ENCODE assay signal across 8 cellular contexts in genomic region chr14:103260629-103261124, GRCh38.
A peak's percentile ranks its signal among the peaks of the same experiment; 100 is the strongest.
DNase-seq lines count a peak whose midpoint lies in the region; ATAC-seq and TF ChIP-seq lines count a peak whose summit lies in the region.

No MANE protein-coding gene starts in this region.

- no peaks in the 10 kb centered on the region for H3K9me3 ChIP-seq in Panc1 (ENCODE audit: control insufficient read depth, insufficient read depth, low read depth, low read length)

- H3K36me3 ChIP-seq in Panc1 (ENCODE audit: control insufficient read depth, insufficient read depth, low read length) = no peaks in the 10 kb centered on the region

- peak overlapping the region; percentile 6 for H3K4me3 Mint-ChIP-seq in T-helper 1 cell treated with Interleukin-12 subunit alpha and Interleukin-12 subunit beta and Interleukin-4 antibody, amounts not matched to agents 30 μg/mL and 1 μg/mL, for 36 hours
- no peak overlapping the region for H3K4me3 Mint-ChIP-seq in activated T-helper 2 cell treated with anti-CD3 and anti-CD28 coated beads, Interferon-gamma antibody, Interleukin-2, Interleukin-4, amounts not matched to agents 10 μg/mL and 5 μg/mL and 100 μg/mL, durations not matched to agents 14 hours and 24 hours and 36 hours (ENCODE audit: low read depth)

- ATAC-seq in Panc1 = peak; percentile 94
- ATAC-seq in HG03175 (IDR thresholded peaks at IDR 0.05; ENCODE audit: unreplicated experiment) = no peak

- peaks cover 2% of the 10 kb centered on the region; the same call in 1 of the 2 replicates for H3K4me1 ChIP-seq in Panc1 (ENCODE audit: control insufficient read depth, insufficient read depth, low read length)

- H3K9me3 Mint-ChIP-seq in T-helper 1 cell treated with Interleukin-12 subunit alpha and Interleukin-12 subunit beta and Interleukin-4 antibody, amounts not matched to agents 30 μg/mL and 1 μg/mL, for 36 hours = no peaks in the 10 kb centered on the region
- H3K9me3 Mint-ChIP-seq in activated T-helper 2 cell treated with anti-CD3 and anti-CD28 coated beads, Interferon-gamma antibody, Interleukin-2, Interleukin-4, amounts not matched to agents 10 μg/mL and 5 μg/mL and 100 μg/mL, durations not matched to agents 14 hours and 24 hours and 36 hours = no peaks in the 10 kb centered on the region

- CTCF ChIA-PET in Panc1 (lab: Charles Lee) = no interaction called here

- no peaks in the 10 kb centered on the region for H3K36me3 Mint-ChIP-seq in T-helper 1 cell treated with Interleukin-12 subunit alpha and Interleukin-12 subunit beta and Interleukin-4 antibody, amounts not matched to agents 30 μg/mL and 1 μg/mL, for 36 hours (ENCODE audit: low read depth)
- no peaks in the 10 kb centered on the region for H3K36me3 Mint-ChIP-seq in activated T-helper 2 cell treated with anti-CD3 and anti-CD28 coated beads, Interferon-gamma antibody, Interleukin-2, Interleukin-4, amounts not matched to agents 10 μg/mL and 5 μg/mL and 100 μg/mL, durations not matched to agents 14 hours and 24 hours and 36 hours (ENCODE audit: low read depth)

- H3K27ac ChIP-seq in Panc1 (ENCODE audit: low read length) = peak overlapping the region; percentile 81

- TF ChIP-seq CTCF in Panc1 (IDR thresholded peaks at IDR 0.05) (no peak), fibroblast of the aortic adventitia (IDR thresholded peaks at IDR 0.05; ENCODE audit: insufficient read depth, low read length) (no peak)

- H3K4me1 Mint-ChIP-seq in T-helper 1 cell treated with Interleukin-12 subunit alpha and Interleukin-12 subunit beta and Interleukin-4 antibody, amounts not matched to agents 30 μg/mL and 1 μg/mL, for 36 hours (ENCODE audit: low read depth) = peaks cover 5% of the 10 kb centered on the region
- H3K4me1 Mint-ChIP-seq in activated T-helper 2 cell treated with anti-CD3 and anti-CD28 coated beads, Interferon-gamma antibody, Interleukin-2, Interleukin-4, amounts not matched to agents 10 μg/mL and 5 μg/mL and 100 μg/mL, durations not matched to agents 14 hours and 24 hours and 36 hours (ENCODE audit: low read depth) = peaks cover 4% of the 10 kb centered on the region

- peaks cover 34% of the 10 kb centered on the region for H3K27me3 Mint-ChIP-seq in T-helper 1 cell treated with Interleukin-12 subunit alpha and Interleukin-12 subunit beta and Interleukin-4 antibody, amounts not matched to agents 30 μg/mL and 1 μg/mL, for 36 hours (ENCODE audit: low read depth)
- H3K27me3 Mint-ChIP-seq in activated T-helper 2 cell treated with anti-CD3 and anti-CD28 coated beads, Interferon-gamma antibody, Interleukin-2, Interleukin-4, amounts not matched to agents 10 μg/mL and 5 μg/mL and 100 μg/mL, durations not matched to agents 14 hours and 24 hours and 36 hours (ENCODE audit: low read depth) = peaks cover 32% of the 10 kb centered on the region

- H3K27me3 ChIP-seq in Panc1 (ENCODE audit: control insufficient read depth, insufficient read depth, low read length) = no peaks in the 10 kb centered on the region

- intact Hi-C loops in Panc1 (cut with micrococcal nuclease; ENCODE audit: unreplicated experiment) = no loop called here
- intact Hi-C loops in activated T-helper 2 cell treated with anti-CD3 and anti-CD28 coated beads, Interferon-gamma antibody, Interleukin-2, Interleukin-4, amounts not matched to agents 10 μg/mL and 5 μg/mL and 100 μg/mL, durations not matched to agents 14 hours and 24 hours and 36 hours (cut with micrococcal nuclease) = no loop called here

- in situ Hi-C loops in Panc1 (cut with HindIII; ENCODE audit: low pct_unique_long_range_greater_than_20kb, low sequenced_read_pairs) = no loop called here

- no peak overlapping the region for H3K27ac Mint-ChIP-seq in T-helper 1 cell treated with Interleukin-12 subunit alpha and Interleukin-12 subunit beta and Interleukin-4 antibody, amounts not matched to agents 30 μg/mL and 1 μg/mL, for 36 hours
- H3K27ac Mint-ChIP-seq in activated T-helper 2 cell treated with anti-CD3 and anti-CD28 coated beads, Interferon-gamma antibody, Interleukin-2, Interleukin-4, amounts not matched to agents 10 μg/mL and 5 μg/mL and 100 μg/mL, durations not matched to agents 14 hours and 24 hours and 36 hours = no peak overlapping the region

- H3K4me3 ChIP-seq in Panc1 (ENCODE audit: low read depth in 2 of 2, low read length in 2 of 2) = peak overlapping the region; percentile 54 to 71
- H3K4me3 ChIP-seq in fibroblast of the aortic adventitia (ENCODE audit: low read depth, low read length) = peak overlapping the region; percentile 63

- POLR2A ChIA-PET in Panc1 (lab: Charles Lee) = interaction anchor here (0.6 to 0.7 kb wide), 2 partner anchors 98 to 106 kb away, joined by 4 to 5 read pairs; no protein-coding TSS in a partner anchor

- no peak for DNase-seq in T-helper 1 cell
- no peak for DNase-seq in Panc1 (ENCODE audit: low read depth, low spot score)
- peak; percentile 81 for DNase-seq in fibroblast of the aortic adventitia (ENCODE audit: low read depth)
- peak; percentile 27 for DNase-seq in pulmonary artery endothelial cell (ENCODE audit: low read depth, low spot score)
- no peak for DNase-seq in NCI-H1436 (lab: John Stamatoyannopoulos, UW)
- DNase-seq in activated T-helper 2 cell treated with anti-CD3 and anti-CD28 coated beads, Interferon-gamma antibody, Interleukin-2, Interleukin-4, amounts not matched to agents 10 μg/mL and 5 μg/mL and 100 μg/mL, durations not matched to agents 14 hours and 24 hours and 36 hours (ENCODE audit: low spot score) = no peak

- BruUV-seq in Panc1 (replicated peaks; lab: Mats Ljungman, UMichigan) = no TSS peak

Comparison
In these comparisons a context has a peak if more than half of its experiments do, and no peak if none do; other contexts are left out.
1. DNase-seq: peak in fibroblast of the aortic adventitia (single experiment) and pulmonary artery endothelial cell (single experiment); none in T-helper 1 cell (0 of 5), Panc1 (single experiment), NCI-H1436 (single experiment) and activated T-helper 2 cell treated with anti-CD3 and anti-CD28 coated beads, Interferon-gamma antibody, Interleukin-2, Interleukin-4, amounts not matched to agents 10 μg/mL and 5 μg/mL and 100 μg/mL, durations not matched to agents 14 hours and 24 hours and 36 hours (single experiment).